Comparison of ENCODE assay signal across 11 cellular contexts in genomic region chr15:24017470-24017869, GRCh38.
"Had no signal": no experiment of that assay in that cellular context is flagged by ENCODE, and none has a peak within 500 bp of the region (broad histone marks: within the 10 kb centered on the region; RNA-seq: fewer than 3 reads in every experiment).

No MANE protein-coding gene starts in this region.

- H3K4me1 ChIP-seq: HAP-1 had no signal

- H3K4me3 ChIP-seq: GM23248, GM23338, HAP-1 had no signal

- H3K27ac ChIP-seq: GM23248 had no signal

- DNase-seq: GM23248, GOT3, H7, H9, HCEC 1CT, HFFc6 had no signal

- FAIRE-seq: H1, H54 had no signal

- H3K9me3 ChIP-seq: HAP-1 had no signal

- ATAC-seq: GM23338, HCT116 had no signal

- H3K4me2 ChIP-seq: GM23338 had no signal
